ENCODE assay signal across 35 cellular contexts in the genomic region with DNA sequence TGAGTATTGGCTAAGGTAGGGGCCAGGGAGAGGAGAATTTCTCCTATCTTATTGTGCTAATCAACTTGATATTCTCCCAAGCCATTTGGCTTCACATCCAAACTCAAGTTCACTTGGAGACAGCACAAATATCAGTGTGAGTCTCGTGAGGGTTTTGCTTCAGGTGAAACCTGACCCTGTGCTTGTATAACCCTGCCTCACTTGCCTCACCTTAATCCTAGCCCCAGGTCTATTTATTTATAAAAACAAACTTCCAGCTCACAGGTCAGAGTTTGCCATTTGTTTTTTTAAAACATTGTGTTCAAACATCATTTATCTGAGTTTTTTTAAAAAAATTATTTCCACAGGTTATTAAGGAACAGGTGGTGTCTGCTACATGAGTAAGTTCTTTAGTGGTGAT. TPM values are rescaled to one million over a fixed set of nuclear protein-coding genes. Genes with fewer than 3 reads are reported as not detected.
"Had no signal": no experiment of that assay in that cellular context is flagged by ENCODE, and none has a peak within 500 bp of the region (broad histone marks: within the 10 kb centered on the region; RNA-seq: fewer than 3 reads in every experiment).

No MANE protein-coding gene starts in this region.

- FAIRE-seq: endometrium had no signal

- H3K36me3 Mint-ChIP-seq: memory B cell, natural killer cell had no signal

- H3K36me3 ChIP-seq: esophagus squamous epithelium, heart right ventricle, ovary, spleen, suprapubic skin, transverse colon, upper lobe of right lung, uterus had no signal

- H3K9me3 Mint-ChIP-seq: memory B cell; stimulated activated naive CD8-positive, alpha-beta T cell treated with anti-CD3 and anti-CD28 coated beads, Interleukin-15, amount 100 ng/mL, for 72 hours had no signal

- DNase-seq: cortex of kidney; effector memory CD8-positive, alpha-beta T cell; erythroblast; esophagus squamous epithelium; foreskin melanocyte; glutamatergic neuron; heart right ventricle; hippocampal formation; islet precursor cell; kidney glomerular epithelial cell; left colon; left ventricle myocardium superior; natural killer cell; occipital lobe; ovary; posterior cingulate gyrus; psoas muscle; right cardiac atrium; spleen; stimulated activated CD4-positive, alpha-beta T cell treated with anti-CD3 and anti-CD28 coated beads, Interleukin-4, amount 100 ng/mL, for 1 hour; stimulated activated CD8-positive, alpha-beta memory T cell treated with anti-CD3 and anti-CD28 coated beads, Interleukin-4, amount 100 ng/mL, for 48 hours; stimulated activated naive CD4-positive, alpha-beta T cell; stimulated activated naive CD8-positive, alpha-beta T cell treated with anti-CD3 and anti-CD28 coated beads, Interleukin-15, amount 100 ng/mL, for 72 hours; transverse colon; upper lobe of right lung; uterus had no signal

- H3K27me3 ChIP-seq: esophagus squamous epithelium, ovary, suprapubic skin, transverse colon, upper lobe of right lung, uterus had no signal

- H3K4me3 Mint-ChIP-seq: effector memory CD8-positive, alpha-beta T cell; memory B cell; natural killer cell; stimulated activated naive CD8-positive, alpha-beta T cell treated with anti-CD3 and anti-CD28 coated beads, Interleukin-15, amount 100 ng/mL, for 72 hours had no signal

- H3K4me1 Mint-ChIP-seq: memory B cell; natural killer cell; stimulated activated naive CD8-positive, alpha-beta T cell treated with anti-CD3 and anti-CD28 coated beads, Interleukin-15, amount 100 ng/mL, for 72 hours had no signal

- H3K27me3 Mint-ChIP-seq: stimulated activated naive CD8-positive, alpha-beta T cell treated with anti-CD3 and anti-CD28 coated beads, Interleukin-15, amount 100 ng/mL, for 72 hours had no signal

- H3K4me1 ChIP-seq: esophagus squamous epithelium, heart right ventricle, psoas muscle, spleen, suprapubic skin, upper lobe of right lung, uterus had no signal

- H3K4me3 ChIP-seq: esophagus squamous epithelium, heart right ventricle, lung, ovary, psoas muscle, skin epidermis, spleen, suprapubic skin, transverse colon, upper lobe of right lung, uterus had no signal

- H3K27ac Mint-ChIP-seq: effector memory CD8-positive, alpha-beta T cell; memory B cell; natural killer cell; stimulated activated naive CD8-positive, alpha-beta T cell treated with anti-CD3 and anti-CD28 coated beads, Interleukin-15, amount 100 ng/mL, for 72 hours had no signal

- ATAC-seq: effector memory CD8-positive, alpha-beta T cell; heart right ventricle; left colon; left ventricle myocardium superior; natural killer cell; psoas muscle; right cardiac atrium; stimulated activated naive CD8-positive, alpha-beta T cell treated with anti-CD3 and anti-CD28 coated beads, Interleukin-15, amount 100 ng/mL, for 72 hours had no signal

- H3K27ac ChIP-seq: esophagus squamous epithelium, heart right ventricle, ovary, psoas muscle, skin epidermis, spleen, suprapubic skin, transverse colon, upper lobe of right lung, uterus had no signal

- H3K9me3 ChIP-seq: esophagus squamous epithelium, heart right ventricle, ovary, psoas muscle, spleen, suprapubic skin, transverse colon, upper lobe of right lung, uterus had no signal

RNA-seq across cellular contexts. Expression of gene HAO2, which starts 19.9 kb away (rescaled TPM):
- total RNA-seq: dermis microvascular lymphatic vessel endothelial cell, esophagus squamous epithelium, heart right ventricle, left colon, left ventricle myocardium superior, lung, mononuclear cell, natural killer cell, occipital lobe, psoas muscle, renal cortical epithelial cell, right cardiac atrium, transverse colon, upper lobe of right lung had no signal
- polyA plus RNA-seq: lung, neural cell, ovary, psoas muscle, right cardiac atrium had no signal

RNA-seq across cellular contexts. Expression of gene HSD3B2, which starts 26.5 kb away (rescaled TPM):
- total RNA-seq: dermis microvascular lymphatic vessel endothelial cell, esophagus squamous epithelium, heart right ventricle, left ventricle myocardium superior, mononuclear cell, natural killer cell, occipital lobe, renal cortical epithelial cell, spleen, upper lobe of right lung had no signal
- polyA plus RNA-seq: neural cell, psoas muscle, right cardiac atrium had no signal
